ENCODE assay signal across 8 cellular contexts in the genomic region with DNA sequence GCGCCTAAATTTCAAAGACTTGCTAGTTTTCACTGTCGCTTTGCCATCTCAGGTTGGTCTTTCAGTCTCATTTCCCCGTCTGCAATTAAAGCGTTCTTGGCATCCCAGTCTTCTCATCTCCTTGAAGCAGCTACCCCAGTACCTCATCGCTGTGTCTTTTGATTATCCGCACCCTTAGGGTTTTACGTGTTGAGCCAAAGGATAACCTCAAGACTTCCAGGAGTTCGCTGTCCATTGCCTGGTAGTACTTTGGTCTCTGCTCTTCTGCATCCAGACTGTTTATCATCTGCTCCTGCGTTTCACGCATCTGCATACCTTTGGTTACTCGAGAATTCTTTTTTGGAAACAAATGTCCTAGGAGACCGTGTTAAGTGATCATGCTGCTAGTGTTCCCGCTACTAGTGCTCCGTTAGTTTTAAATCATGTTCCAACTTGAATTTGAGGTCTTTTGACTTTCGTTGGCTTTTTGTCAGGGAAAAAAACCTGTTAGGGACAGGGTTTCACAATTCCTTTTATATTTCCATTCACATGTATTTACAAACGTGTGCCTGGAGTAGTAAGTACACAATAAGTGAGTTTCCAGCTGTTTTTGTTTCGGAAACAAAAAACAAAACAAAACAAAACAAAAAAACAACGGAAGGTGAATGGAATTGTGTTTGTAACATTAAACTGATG. TPM values are rescaled to one million over a fixed set of nuclear protein-coding genes. Genes with fewer than 3 reads are reported as not detected.
A peak's percentile ranks its signal among the peaks of the same experiment; 100 is the strongest.
DNase-seq lines count a peak whose midpoint lies in the region; ATAC-seq lines count a peak whose summit lies in the region.

No MANE protein-coding gene starts in this region.

- peak; percentile 1 for ATAC-seq in GM19324 (IDR thresholded peaks at IDR 0.05; ENCODE audit: low FRiP score, unreplicated experiment)
- no peak for ATAC-seq in HG03432 (IDR thresholded peaks at IDR 0.05; ENCODE audit: unreplicated experiment)
- no peak for ATAC-seq in HG03097 (IDR thresholded peaks at IDR 0.05; ENCODE audit: low FRiP score, unreplicated experiment)

- H3K36me3 ChIP-seq in endocrine pancreas (ENCODE audit: control insufficient read depth, insufficient read depth, low read length) = no peaks in the 10 kb centered on the region

- peak overlapping the region; percentile 94 for H3K9ac ChIP-seq in endocrine pancreas (ENCODE audit: control insufficient read depth, insufficient read depth, low read length)

- H3K9me3 ChIP-seq in endocrine pancreas (ENCODE audit: control insufficient read depth, low read length) = no peaks in the 10 kb centered on the region

- H3K4me1 ChIP-seq in endocrine pancreas (ENCODE audit: control insufficient read depth, insufficient read depth, low read length) = peaks cover 9% of the 10 kb centered on the region

- peak overlapping the region; percentile 83 for H3K4me3 ChIP-seq in endocrine pancreas (ENCODE audit: control insufficient read depth, insufficient read depth, low read length)

- no peaks in the 10 kb centered on the region for H3K27me3 ChIP-seq in endocrine pancreas (ENCODE audit: control insufficient read depth, insufficient read depth, low read length)

- DNase-seq in A172 (ENCODE audit: low spot score) (peak; percentile 57), RKO (ENCODE audit: low spot score) (peak; percentile 65), mucosa of gallbladder (ENCODE audit: low spot score) (peak; percentile 21), CD1c-positive myeloid dendritic cell (ENCODE audit: extremely low spot score) (no peak)

RNA-seq across cellular contexts. Expression of a gene that starts 0.9 kb away (rescaled TPM):
- 24.2 and 33.3 TPM in 2 replicates for total RNA-seq in A172 (2014; rRNA removed; shearing (Covaris generic))
- 55.6 TPM for total RNA-seq in mucosa of gallbladder

RNA-seq across cellular contexts. Expression of a gene that starts 10.4 kb away (rescaled TPM):
- total RNA-seq in A172 (2014; rRNA removed; shearing (Covaris generic)) = 6.1 and 10.2 TPM in 2 replicates
- 8.4 TPM for total RNA-seq in mucosa of gallbladder

RNA-seq across cellular contexts. Expression of a gene that starts 28.6 kb away (rescaled TPM):
- 12.8 and 14.7 TPM in 2 replicates for total RNA-seq in A172 (2014; rRNA removed; shearing (Covaris generic))
- total RNA-seq in mucosa of gallbladder = 7.2 TPM

RNA-seq across cellular contexts. Expression of a gene that starts 36.5 kb away (rescaled TPM):
- 59.9 and 62.0 TPM in 2 replicates for total RNA-seq in A172 (2014; rRNA removed; shearing (Covaris generic))
- total RNA-seq in mucosa of gallbladder = 39.9 TPM
